Comparison of ENCODE assay signal across 14 cellular contexts in genomic region chr11:126654886-126655806, GRCh38.
DNase-seq lines count a peak whose midpoint lies in the region; ATAC-seq and TF ChIP-seq lines count a peak whose summit lies in the region.
"Had no signal": no experiment of that assay in that cellular context is flagged by ENCODE, and none has a peak within 500 bp of the region (broad histone marks: within the 10 kb centered on the region; RNA-seq: fewer than 3 reads in every experiment).

No MANE protein-coding gene starts in this region.

- H3K27ac ChIP-seq in endodermal cell (ENCODE audit: low read depth, low read length), result peak overlapping the region; percentile 47
- H3K27ac ChIP-seq: transverse colon had no signal

- no peaks in the 10 kb centered on the region for H3K9me3 Mint-ChIP-seq in endodermal cell
- no peaks in the 10 kb centered on the region for H3K9me3 Mint-ChIP-seq in osteocyte (ENCODE audit: unreplicated experiment)
- no peaks in the 10 kb centered on the region for H3K9me3 Mint-ChIP-seq in activated CD4-positive, alpha-beta T cell treated with anti-CD3 and anti-CD28 coated beads for 36 hours (ENCODE audit: low read depth)
- H3K9me3 Mint-ChIP-seq: activated naive CD4-positive, alpha-beta T cell treated with anti-CD3 and anti-CD28 coated beads for 36 hours had no signal

- H3K36me3 Mint-ChIP-seq in endodermal cell (ENCODE audit: low read depth) (no peaks in the 10 kb centered on the region), osteocyte (ENCODE audit: unreplicated experiment) (no peaks in the 10 kb centered on the region)
- H3K36me3 Mint-ChIP-seq in activated CD4-positive, alpha-beta T cell treated with anti-CD3 and anti-CD28 coated beads for 36 hours (ENCODE audit: low read depth), result no peaks in the 10 kb centered on the region
- H3K36me3 Mint-ChIP-seq: CD8-positive, alpha-beta memory T cell had no signal

- POLR2A ChIA-PET in activated CD4-positive, alpha-beta T cell treated with anti-CD3 and anti-CD28 coated beads for 36 hours (lab: Charles Lee), result no interaction called here

- peak; percentile 57 for ATAC-seq in HG03432 (IDR thresholded peaks at IDR 0.05; ENCODE audit: unreplicated experiment)
- ATAC-seq in HG03521 (IDR thresholded peaks at IDR 0.05; ENCODE audit: unreplicated experiment), result no peak
- ATAC-seq in activated CD4-positive, alpha-beta T cell treated with anti-CD3 and anti-CD28 coated beads for 36 hours, result no peak
- ATAC-seq: mucosa of descending colon had no signal

- peaks cover 14% of the 10 kb centered on the region for H3K4me1 Mint-ChIP-seq in endodermal cell
- peaks cover 13% of the 10 kb centered on the region for H3K4me1 Mint-ChIP-seq in osteocyte (ENCODE audit: unreplicated experiment)
- no peaks in the 10 kb centered on the region for H3K4me1 Mint-ChIP-seq in activated CD4-positive, alpha-beta T cell treated with anti-CD3 and anti-CD28 coated beads for 36 hours
- H3K4me1 Mint-ChIP-seq: CD8-positive, alpha-beta memory T cell had no signal

- H3K4me3 Mint-ChIP-seq in endodermal cell (no peak overlapping the region), osteocyte (ENCODE audit: unreplicated experiment) (no peak overlapping the region)
- no peak overlapping the region for H3K4me3 Mint-ChIP-seq in activated CD4-positive, alpha-beta T cell treated with anti-CD3 and anti-CD28 coated beads for 36 hours
- H3K4me3 Mint-ChIP-seq: activated naive CD4-positive, alpha-beta T cell treated with anti-CD3 and anti-CD28 coated beads for 36 hours; CD8-positive, alpha-beta memory T cell had no signal

- peak overlapping the region; percentile 62 for H3K4me3 ChIP-seq in endodermal cell (ENCODE audit: low read length)
- H3K4me3 ChIP-seq: mucosa of descending colon, transverse colon had no signal

- H3K9me3 ChIP-seq in endodermal cell (ENCODE audit: control insufficient read depth, low read length), result no peaks in the 10 kb centered on the region
- H3K9me3 ChIP-seq: mucosa of descending colon, transverse colon had no signal

- CTCF ChIA-PET in activated CD4-positive, alpha-beta T cell treated with anti-CD3 and anti-CD28 coated beads for 36 hours (lab: Charles Lee), result no interaction called here

- peak overlapping the region; percentile 51 for H3K9ac ChIP-seq in endodermal cell (ENCODE audit: extremely low read depth, low read length, poor library complexity, severe bottlenecking)

- H3K27me3 Mint-ChIP-seq in endodermal cell (ENCODE audit: insufficient read depth) (no peaks in the 10 kb centered on the region), osteocyte (ENCODE audit: unreplicated experiment) (no peaks in the 10 kb centered on the region)
- peaks cover 18% of the 10 kb centered on the region for H3K27me3 Mint-ChIP-seq in activated CD4-positive, alpha-beta T cell treated with anti-CD3 and anti-CD28 coated beads for 36 hours

- H3K27ac Mint-ChIP-seq in endodermal cell (peak overlapping the region; percentile 27), osteocyte (ENCODE audit: unreplicated experiment) (peak overlapping the region; percentile 24)
- no peak overlapping the region for H3K27ac Mint-ChIP-seq in activated CD4-positive, alpha-beta T cell treated with anti-CD3 and anti-CD28 coated beads for 36 hours
- H3K27ac Mint-ChIP-seq: activated naive CD4-positive, alpha-beta T cell treated with anti-CD3 and anti-CD28 coated beads for 36 hours; CD8-positive, alpha-beta memory T cell had no signal

- intact Hi-C loops in activated CD4-positive, alpha-beta T cell treated with anti-CD3 and anti-CD28 coated beads for 36 hours (cut with DNase I, micrococcal nuclease), result no loop called here

- H3K27me3 ChIP-seq in endodermal cell (ENCODE audit: control insufficient read depth, insufficient read depth, low read length, poor library complexity, severe bottlenecking), result no peaks in the 10 kb centered on the region

- peak; percentile 27 for DNase-seq in NCI-H69 (lab: John Stamatoyannopoulos, UW)
- no peak for DNase-seq in endodermal cell
- no peak for DNase-seq in osteocyte (ENCODE audit: extremely low spot score, unreplicated experiment)
- DNase-seq in activated T-cell treated with anti-CD3 and anti-CD28 coated beads, Interleukin-2, amount 50 U/mL, for 48 hours, result no peak
- no peak for DNase-seq in DMS114 treated with DMSO at 0.1 percent for 48 hours (lab: John Stamatoyannopoulos, UW; ENCODE audit: unreplicated experiment)
- DNase-seq in activated CD4-positive, alpha-beta T cell treated with anti-CD3 and anti-CD28 coated beads for 36 hours, result no peak
- DNase-seq: activated naive CD4-positive, alpha-beta T cell treated with anti-CD3 and anti-CD28 coated beads for 36 hours; CD8-positive, alpha-beta memory T cell; foreskin melanocyte; mucosa of descending colon; NCI-H2029 treated with DMSO at 0.1 percent for 48 hours; transverse colon had no signal

- WGBS in endodermal cell (ENCODE audit: insufficient coverage in 1 of 2, insufficient read length in 1 of 2), 2 experiments, result 53 to 59% methylated on average over 7 to 12 of the region's 12 CpGs

- H3K4me1 ChIP-seq in endodermal cell (ENCODE audit: control insufficient read depth, insufficient read depth, low read length), result peaks cover 11% of the 10 kb centered on the region
- H3K4me1 ChIP-seq: transverse colon had no signal

- no peaks in the 10 kb centered on the region for H3K36me3 ChIP-seq in endodermal cell (ENCODE audit: control insufficient read depth, insufficient read depth, low read length)
- H3K36me3 ChIP-seq: transverse colon had no signal

- TF ChIP-seq CTCF in endodermal cell (conservative IDR thresholded peaks at IDR 0.05), result no peak
- no peak for TF ChIP-seq CTCF in osteocyte (IDR thresholded peaks at IDR 0.05)
